Comparison of ENCODE assay signal across 13 cellular contexts in the genomic region with DNA sequence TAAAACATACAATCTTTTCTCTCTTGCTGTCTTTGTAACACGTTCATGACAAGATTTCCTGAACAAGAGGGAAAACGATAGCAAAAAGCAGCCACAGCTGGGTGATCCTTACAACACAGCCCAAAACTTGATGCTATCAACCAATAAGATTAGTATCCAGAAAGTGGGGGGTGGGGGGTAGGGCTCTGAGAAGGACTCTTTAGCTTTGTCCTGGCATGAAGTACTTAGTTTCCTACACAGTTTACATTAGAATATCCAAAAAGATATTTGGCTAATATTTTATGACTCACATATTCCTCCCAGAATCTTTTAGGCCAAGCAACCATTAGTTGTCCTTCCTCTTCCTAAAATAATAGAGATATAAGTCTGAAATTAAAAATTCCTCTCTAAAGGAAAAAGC. TPM values are rescaled to one million over a fixed set of nuclear protein-coding genes. Genes with fewer than 3 reads are reported as not detected.
"Had no signal": no experiment of that assay in that cellular context is flagged by ENCODE, and none has a peak within 500 bp of the region (broad histone marks: within the 10 kb centered on the region; RNA-seq: fewer than 3 reads in every experiment).

No MANE protein-coding gene starts in this region.

- H3K9me3 ChIP-seq: heart right ventricle, neutrophil, right lobe of liver, thyroid gland, uterus had no signal

- H3K4me1 ChIP-seq: right lobe of liver, thyroid gland had no signal

- ATAC-seq: activated CD4-positive, CD25-positive, alpha-beta regulatory T cell treated with anti-CD3 and anti-CD28 coated beads, Interleukin-2, amount 50 U/mL, for 24 hours; activated naive CD4-positive, alpha-beta T cell treated with anti-CD3 and anti-CD28 coated beads, Interleukin-2, amount 50 U/mL, for 72 hours; stimulated activated naive CD8-positive, alpha-beta T cell treated with anti-CD3 and anti-CD28 coated beads, Interleukin-15, amount 100 ng/mL, for 72 hours had no signal

- H3K4me3 ChIP-seq: heart right ventricle, right lobe of liver, thyroid gland, uterus had no signal

- DNase-seq: activated effector memory CD4-positive, alpha-beta T cell treated with Interleukin-2 at 50 U/mL for 16 hours; activated T-cell treated with anti-CD3 and anti-CD28 coated beads, Interleukin-2, amount 50 U/mL, for 1 hour; kidney; naive B cell; right lobe of liver; stimulated activated CD4-positive, alpha-beta T cell treated with anti-CD3 and anti-CD28 coated beads, Interleukin-4, amount 100 ng/mL, for 24 hours; stimulated activated naive CD8-positive, alpha-beta T cell treated with anti-CD3 and anti-CD28 coated beads, Interleukin-15, amount 100 ng/mL, for 72 hours; thyroid gland; uterus had no signal

- H3K36me3 ChIP-seq: heart right ventricle, neutrophil, right lobe of liver, thyroid gland, uterus had no signal

- H3K27ac ChIP-seq: right lobe of liver, thyroid gland had no signal

- H3K27me3 ChIP-seq: heart right ventricle, neutrophil, right lobe of liver, thyroid gland, uterus had no signal

RNA-seq across cellular contexts. Expression of a gene that starts 23.0 kb away (rescaled TPM):
- total RNA-seq: activated naive CD4-positive, alpha-beta T cell treated with anti-CD3 and anti-CD28 coated beads, Interleukin-2, amount 50 U/mL, for 72 hours had no signal
